In genomic region chr21:38960251-38960650, GRCh38 we compare ENCODE assay signal across 17 cellular contexts.
A peak's percentile ranks its signal among the peaks of the same experiment; 100 is the strongest.
DNase-seq lines count a peak whose midpoint lies in the region; ATAC-seq and TF ChIP-seq lines count a peak whose summit lies in the region.
"Had no signal": no experiment of that assay in that cellular context is flagged by ENCODE, and none has a peak within 500 bp of the region (broad histone marks: within the 10 kb centered on the region; RNA-seq: fewer than 3 reads in every experiment).

No MANE protein-coding gene starts in this region.

- peaks cover 28% of the 10 kb centered on the region for H3K9me3 Mint-ChIP-seq in T-helper 2 cell treated with Interferon-gamma antibody and Interleukin-4, amounts not matched to agents 5 μg/mL and 100 μg/mL, for 36 hours

- no peaks in the 10 kb centered on the region for H3K9me3 ChIP-seq in esophagus squamous epithelium
- H3K9me3 ChIP-seq in mucosa of rectum (ENCODE audit: control insufficient read depth in 2 of 2, low read length in 2 of 2): no peaks in the 10 kb centered on the region
- no peaks in the 10 kb centered on the region for H3K9me3 ChIP-seq in vagina

- no peak for DNase-seq in T-helper 2 cell treated with Interferon-gamma antibody and Interleukin-4, amounts not matched to agents 5 μg/mL and 100 μg/mL, for 36 hours (ENCODE audit: low spot score)
- DNase-seq in T-helper 2 cell (no peak), esophagus squamous epithelium (lab: John Stamatoyannopoulos, UW) (no peak), vagina (ENCODE audit: extremely low spot score in 2 of 2) (no peak)
- no peak for DNase-seq in stimulated activated naive CD4-positive, alpha-beta T cell (lab: John Stamatoyannopoulos, UW)
- DNase-seq: 8988T, DMS153, GM23248, NCI-H1048, NCI-H2107, NCI-H446, PC-3 had no signal

- H3K27me3 ChIP-seq in esophagus squamous epithelium: no peaks in the 10 kb centered on the region
- H3K27me3 ChIP-seq in mucosa of rectum (ENCODE audit: control insufficient read depth in 2 of 2, insufficient read depth in 2 of 2, low read length in 2 of 2): no peaks in the 10 kb centered on the region
- no peaks in the 10 kb centered on the region for H3K27me3 ChIP-seq in vagina

- no peak for TF ChIP-seq CTCF in esophagus squamous epithelium (IDR thresholded peaks at IDR 0.05)
- TF ChIP-seq CTCF in vagina (IDR thresholded peaks at IDR 0.05): no peak

- H3K4me3 ChIP-seq in esophagus squamous epithelium (no peak overlapping the region), mucosa of rectum (ENCODE audit: low read length in 2 of 2) (no peak overlapping the region), vagina (no peak overlapping the region)
- H3K4me3 ChIP-seq: GM23248 had no signal

- TF ChIP-seq POLR2A in esophagus squamous epithelium (IDR thresholded peaks at IDR 0.05) (no peak), vagina (IDR thresholded peaks at IDR 0.05) (no peak)

- peaks cover 49% of the 10 kb centered on the region for H3K4me1 Mint-ChIP-seq in T-helper 2 cell treated with Interferon-gamma antibody and Interleukin-4, amounts not matched to agents 5 μg/mL and 100 μg/mL, for 36 hours (ENCODE audit: low read depth)

- H3K36me3 ChIP-seq in esophagus squamous epithelium (no peaks in the 10 kb centered on the region), mucosa of rectum (ENCODE audit: control insufficient read depth in 2 of 2, insufficient read depth in 2 of 2, low read length in 2 of 2) (no peaks in the 10 kb centered on the region), vagina (no peaks in the 10 kb centered on the region)

- H3K27me3 Mint-ChIP-seq in T-helper 2 cell treated with Interferon-gamma antibody and Interleukin-4, amounts not matched to agents 5 μg/mL and 100 μg/mL, for 36 hours (ENCODE audit: low read depth): no peaks in the 10 kb centered on the region

- H3K27ac ChIP-seq in esophagus squamous epithelium: peak overlapping the region in 3 of 4 donors; percentile 54 to 77 (median 73)
- H3K27ac ChIP-seq in mucosa of rectum (ENCODE audit: low read depth in 2 of 2, low read length in 2 of 2): peak overlapping the region; percentile 83 to 93
- peak overlapping the region; percentile 70 for H3K27ac ChIP-seq in vagina
- H3K27ac ChIP-seq: C4-2B had no signal

- 88 to 96% methylated on average over 1 to 2 of the region's 2 CpGs for WGBS in esophagus squamous epithelium, 2 donors

- H3K27ac Mint-ChIP-seq in T-helper 2 cell treated with Interferon-gamma antibody and Interleukin-4, amounts not matched to agents 5 μg/mL and 100 μg/mL, for 36 hours: peak overlapping the region; percentile 40

- ATAC-seq in GM21528 (IDR thresholded peaks at IDR 0.05; ENCODE audit: low FRiP score, unreplicated experiment) (no peak), GM18873 (IDR thresholded peaks at IDR 0.05; ENCODE audit: low FRiP score, unreplicated experiment) (no peak)
- ATAC-seq: PC-3, Right ventricle myocardium inferior had no signal

- intact Hi-C loops in esophagus squamous epithelium (cut with DNase I) (no loop called here), vagina (cut with DNase I) (no loop called here)

- H3K36me3 Mint-ChIP-seq in T-helper 2 cell treated with Interferon-gamma antibody and Interleukin-4, amounts not matched to agents 5 μg/mL and 100 μg/mL, for 36 hours (ENCODE audit: low read depth): peaks cover 29% of the 10 kb centered on the region

- no peak overlapping the region for H3K4me3 Mint-ChIP-seq in T-helper 2 cell treated with Interferon-gamma antibody and Interleukin-4, amounts not matched to agents 5 μg/mL and 100 μg/mL, for 36 hours

- peak overlapping the region in 1 of 2 donors; percentile 69 for H3K9ac ChIP-seq in mucosa of rectum (ENCODE audit: low read depth in 1 of 2, low read length in 2 of 2)

- peaks cover 0 to 49% (median 21%) of the 10 kb centered on the region in 3 donors for H3K4me1 ChIP-seq in esophagus squamous epithelium
- peaks cover 42 to 49% of the 10 kb centered on the region in 2 donors for H3K4me1 ChIP-seq in mucosa of rectum (ENCODE audit: control insufficient read depth in 2 of 2, insufficient read depth in 2 of 2, low read length in 2 of 2)
- peaks cover 23% of the 10 kb centered on the region for H3K4me1 ChIP-seq in vagina
